In the genomic region with DNA sequence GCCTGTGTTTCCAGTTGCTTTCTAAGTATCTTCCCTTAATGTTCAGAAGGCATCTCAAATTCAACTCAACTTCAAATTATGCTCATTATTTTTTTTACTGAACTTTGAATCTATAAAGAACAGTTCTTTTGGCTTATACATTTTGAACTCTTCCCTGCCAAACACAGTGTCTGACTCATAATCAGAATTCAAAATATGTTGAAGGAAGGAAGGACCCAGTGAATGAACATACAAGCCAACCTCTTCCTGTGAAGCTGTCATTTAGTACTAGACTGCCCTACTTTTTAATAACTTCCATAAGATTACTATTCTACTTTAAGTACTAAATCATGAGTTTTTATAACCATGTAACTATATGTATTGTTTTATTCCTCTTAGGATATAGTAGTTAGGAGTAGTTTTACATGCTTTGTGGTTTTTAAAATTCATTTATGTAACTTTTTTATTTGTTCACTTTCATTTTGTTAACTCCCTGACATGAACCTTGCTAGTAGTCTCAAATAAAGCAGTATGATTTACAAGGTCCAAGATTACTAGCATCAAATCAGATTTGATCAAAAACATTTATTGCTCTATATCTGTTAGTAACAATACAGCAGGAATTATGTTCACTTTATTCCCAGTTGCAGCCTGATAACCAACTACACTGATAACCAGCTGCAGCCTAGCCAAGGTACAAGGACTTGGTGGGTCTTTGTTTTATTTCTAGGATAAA, we compare ENCODE assay signal across 12 cellular contexts. TPM values are rescaled to one million over a fixed set of nuclear protein-coding genes. Genes with fewer than 3 reads are reported as not detected.
A peak's percentile ranks its signal among the peaks of the same experiment; 100 is the strongest.
DNase-seq lines count a peak whose midpoint lies in the region.
"Had no signal": no experiment of that assay in that cellular context is flagged by ENCODE, and none has a peak within 500 bp of the region (broad histone marks: within the 10 kb centered on the region; RNA-seq: fewer than 3 reads in every experiment).

No MANE protein-coding gene starts in this region.

- peaks cover 16% of the 10 kb centered on the region for H3K79me2 ChIP-seq in GM23248 (ENCODE audit: insufficient read depth)

- 0 out of 2 replicates have a peak, but pooled peaks cover 6% of the 10 kb centered on the region for H3K36me3 ChIP-seq in GM23248 (ENCODE audit: low read depth)

- H3K4me2 ChIP-seq in GM23248 (ENCODE audit: unreplicated experiment): peak overlapping the region; percentile 80

- H3K36me3 Mint-ChIP-seq in activated naive CD8-positive, alpha-beta T cell treated with anti-CD3 and anti-CD28 coated beads for 36 hours: peaks cover 20% of the 10 kb centered on the region

- no peaks in the 10 kb centered on the region for H3K27me3 ChIP-seq in GM23248 (replicated peaks; ENCODE audit: insufficient read depth)
- H3K27me3 ChIP-seq: right atrium auricular region had no signal

- no peak overlapping the region for H3K4me3 Mint-ChIP-seq in activated naive CD8-positive, alpha-beta T cell treated with anti-CD3 and anti-CD28 coated beads for 36 hours

- peaks cover 23% of the 10 kb centered on the region for H3K4me1 ChIP-seq in GM23248 (ENCODE audit: insufficient read depth)
- H3K4me1 ChIP-seq: right atrium auricular region had no signal

- peak; percentile 49 for DNase-seq in AG20443 (ENCODE audit: low spot score)
- peak; percentile 77 for DNase-seq in GM23248
- DNase-seq in activated naive CD8-positive, alpha-beta T cell treated with anti-CD3 and anti-CD28 coated beads for 36 hours: no peak
- DNase-seq in kidney glomerular epithelial cell (lab: John Stamatoyannopoulos, UW): peak; percentile 57
- DNase-seq in NOMO-1 treated with DMSO at 0.1 percent for 48 hours (lab: John Stamatoyannopoulos, UW; ENCODE audit: unreplicated experiment): no peak
- DNase-seq in NCI-H446 (lab: John Stamatoyannopoulos, UW): no peak
- no peak for DNase-seq in UCSD-AML1 (lab: John Stamatoyannopoulos, UW; ENCODE audit: unreplicated experiment)
- no peak for DNase-seq in posterior cingulate gyrus
- DNase-seq: cerebellar nuclear complex, DMS53, NCI-H1048 had no signal

- no peaks in the 10 kb centered on the region for H3K9me3 ChIP-seq in GM23248 (ENCODE audit: low read depth)
- H3K9me3 ChIP-seq: right atrium auricular region had no signal

- H3K9me2 ChIP-seq in GM23248 (ENCODE audit: insufficient read depth): no peaks in the 10 kb centered on the region

- in situ Hi-C loops in GM23248 (cut with MboI): no loop called here

- H3K27ac ChIP-seq in GM23248: peak overlapping the region; percentile 46
- H3K27ac ChIP-seq: right atrium auricular region had no signal

- H4K20me1 ChIP-seq in GM23248 (ENCODE audit: insufficient read depth): no peaks in the 10 kb centered on the region

- peak overlapping the region; percentile 21; the same call in 1 of the 2 replicates for H3K9ac ChIP-seq in GM23248

- peaks cover 28% of the 10 kb centered on the region for H3F3A ChIP-seq in GM23248 (ENCODE audit: insufficient read depth)

- H3K4me3 ChIP-seq in GM23248: peak overlapping the region; percentile 57
- H3K4me3 ChIP-seq: right atrium auricular region had no signal

- intact Hi-C loops in posterior cingulate gyrus (cut with DNase I): no loop called here

- no peaks in the 10 kb centered on the region for H3K9me3 Mint-ChIP-seq in activated naive CD8-positive, alpha-beta T cell treated with anti-CD3 and anti-CD28 coated beads for 36 hours

- H2AFZ ChIP-seq in GM23248: peak overlapping the region; percentile 66

- no peaks in the 10 kb centered on the region for H3K27me3 Mint-ChIP-seq in activated naive CD8-positive, alpha-beta T cell treated with anti-CD3 and anti-CD28 coated beads for 36 hours

- peak overlapping the region; percentile 74 for H3K27ac Mint-ChIP-seq in activated naive CD8-positive, alpha-beta T cell treated with anti-CD3 and anti-CD28 coated beads for 36 hours

- H3K4me1 Mint-ChIP-seq in activated naive CD8-positive, alpha-beta T cell treated with anti-CD3 and anti-CD28 coated beads for 36 hours: peaks cover 24% of the 10 kb centered on the region

RNA-seq across cellular contexts. Expression of gene NUDT15, which starts 6.4 kb away (rescaled TPM):
- total RNA-seq in GM23248 (2014; rRNA removed; shearing (Covaris generic)): 17.8 and 20.0 TPM in 2 replicates
- polyA plus RNA-seq in GM23248 (2016; fragmentation: Nextera tagmentation; extraction: Ambion mirVana): 19.5 and 19.6 TPM in 2 replicates
- 10 to 100 TPM; 24.5 to 26.5 TPM for total RNA-seq in activated naive CD8-positive, alpha-beta T cell treated with anti-CD3 and anti-CD28 coated beads for 36 hours

RNA-seq across cellular contexts. Expression of gene SUCLA2, which starts 42.9 kb away (rescaled TPM):
- 39.1 and 48.6 TPM in 2 replicates for total RNA-seq in GM23248 (2014; rRNA removed; shearing (Covaris generic))
- 69.4 and 69.8 TPM in 2 replicates for polyA plus RNA-seq in GM23248 (2016; fragmentation: Nextera tagmentation; extraction: Ambion mirVana)
- 10 to 100 TPM; 51.1 to 51.7 TPM for total RNA-seq in activated naive CD8-positive, alpha-beta T cell treated with anti-CD3 and anti-CD28 coated beads for 36 hours

RNA-seq across cellular contexts. Expression of gene MED4, which starts 51.0 kb away (rescaled TPM):
- total RNA-seq in GM23248 (2014; rRNA removed; shearing (Covaris generic)): 31.9 and 33.1 TPM in 2 replicates
- polyA plus RNA-seq in GM23248 (2016; fragmentation: Nextera tagmentation; extraction: Ambion mirVana): 64.7 and 66.1 TPM in 2 replicates
- total RNA-seq in activated naive CD8-positive, alpha-beta T cell treated with anti-CD3 and anti-CD28 coated beads for 36 hours: 10 to 100 TPM; 66.3 to 66.8 TPM

Comparison
In these comparisons a context has a peak if more than half of its experiments do, and no peak if none do; other contexts are left out.
1. DNase-seq: peak in AG20443 (single experiment), GM23248 (single experiment) and kidney glomerular epithelial cell (single experiment); none in activated naive CD8-positive, alpha-beta T cell treated with anti-CD3 and anti-CD28 coated beads for 36 hours (single experiment), NOMO-1 treated with DMSO at 0.1 percent for 48 hours (single experiment), NCI-H446 (0 of 2), UCSD-AML1 (single experiment) and posterior cingulate gyrus (0 of 10).